Comparison of ENCODE assay signal across 27 cellular contexts in the genomic region with DNA sequence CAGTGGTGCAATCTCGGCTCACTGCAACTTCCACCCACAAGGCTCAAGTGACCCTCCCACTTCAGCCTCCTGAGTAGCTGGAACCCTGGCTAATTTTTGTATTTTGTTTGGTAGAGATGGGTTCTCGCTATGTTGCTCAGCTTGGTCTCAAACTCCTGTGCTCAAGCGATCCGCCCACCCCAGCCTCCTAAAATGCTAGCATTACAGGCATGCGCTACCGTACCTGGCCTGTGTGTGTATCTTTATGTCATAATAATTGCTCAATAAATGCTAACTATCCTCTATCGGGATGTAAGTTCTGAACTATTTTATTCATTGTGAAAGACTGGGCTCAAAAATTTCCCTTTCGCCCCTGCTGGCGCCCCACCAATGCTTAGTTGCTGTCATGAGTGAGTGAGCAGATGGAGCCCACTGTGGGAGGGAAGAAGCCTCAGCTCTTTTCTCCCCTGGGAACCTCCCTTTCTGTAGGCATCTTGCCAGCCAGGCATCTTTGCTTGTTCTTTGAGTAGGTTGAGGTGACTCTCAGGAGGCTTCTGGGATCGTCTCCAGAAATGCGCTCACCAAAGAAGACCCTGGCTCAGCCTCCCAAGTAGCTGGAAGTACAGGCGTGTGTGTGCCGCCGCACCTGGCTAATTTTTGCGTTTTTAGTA. TPM values are rescaled to one million over a fixed set of nuclear protein-coding genes. Genes with fewer than 3 reads are reported as not detected.
A peak's percentile ranks its signal among the peaks of the same experiment; 100 is the strongest.
DNase-seq lines count a peak whose midpoint lies in the region; ATAC-seq and TF ChIP-seq lines count a peak whose summit lies in the region.
"Had no signal": no experiment of that assay in that cellular context is flagged by ENCODE, and none has a peak within 500 bp of the region (broad histone marks: within the 10 kb centered on the region; RNA-seq: fewer than 3 reads in every experiment).

No MANE protein-coding gene starts in this region.

- DNase-seq in activated effector memory CD4-positive, alpha-beta T cell treated with anti-CD3 and anti-CD28 coated beads, Interleukin-2, amount 50 U/mL, for 16 hours = peak; percentile 13
- no peak for DNase-seq in activated effector memory CD4-positive, alpha-beta T cell treated with Interleukin-2 at 50 U/mL for 16 hours
- DNase-seq in fibroblast of mammary gland (ENCODE audit: low read depth) = peak; percentile 25
- DNase-seq in NOMO-1 treated with dmso at 0.1 percent for 144 hours (lab: John Stamatoyannopoulos, UW; ENCODE audit: unreplicated experiment) = no peak
- DNase-seq in chondrocyte (ENCODE audit: low spot score) = no peak
- DNase-seq: activated CD4-positive, alpha-beta T cell treated with anti-CD3 and anti-CD28 coated beads, Interleukin-2, amount 10 ng/mL, durations not matched to agents 24 days and 14 days; activated naive CD4-positive, alpha-beta T cell; activated naive CD8-positive, alpha-beta T cell treated with anti-CD3 and anti-CD28 coated beads, Interleukin-2, amount 50 U/mL, for 24 hours; BE2C; DMS53; erythroblast; HFFc6; KBM-7; left colon; NCI-H1092; NCI-H1694 treated with DMSO at 0.1 percent for 48 hours; NCI-H748 treated with DMSO at 0.1 percent for 48 hours; right cardiac atrium; SJCRH30; stimulated activated naive CD8-positive, alpha-beta T cell treated with anti-CD3 and anti-CD28 coated beads, Interleukin-15, Interleukin-2, amounts not matched to agents 100 U/mL and 50 U/mL, for 24 hours; SW 1271 had no signal

- peaks cover 0 to 9% (median 0%) of the 10 kb centered on the region in 3 donors for H3K9me3 Mint-ChIP-seq in IgD-negative memory B cell
- H3K9me3 Mint-ChIP-seq in chondrocyte (ENCODE audit: low read depth) = peaks cover 5% of the 10 kb centered on the region

- H3K4me1 Mint-ChIP-seq in IgD-negative memory B cell = peaks cover 27 to 47% (median 44%) of the 10 kb centered on the region in 3 donors
- peaks cover 55% of the 10 kb centered on the region for H3K4me1 Mint-ChIP-seq in chondrocyte (ENCODE audit: low read depth)

- H3K27ac Mint-ChIP-seq in IgD-negative memory B cell = peak overlapping the region in 2 of 3 donors; percentile 25 to 39
- H3K27ac Mint-ChIP-seq in chondrocyte (ENCODE audit: unreplicated experiment) = no peak overlapping the region
- H3K27ac Mint-ChIP-seq: activated CD4-positive, alpha-beta T cell treated with anti-CD3 and anti-CD28 coated beads, Interleukin-2, amount 10 ng/mL, durations not matched to agents 24 days and 14 days; activated naive CD8-positive, alpha-beta T cell treated with anti-CD3 and anti-CD28 coated beads, Interleukin-2, amount 50 U/mL, for 24 hours; GM23338; HFFc6; memory B cell had no signal

- H3K27me3 Mint-ChIP-seq in IgD-negative memory B cell (no peaks in the 10 kb centered on the region), chondrocyte (ENCODE audit: low read depth) (no peaks in the 10 kb centered on the region)
- H3K27me3 Mint-ChIP-seq: activated naive CD8-positive, alpha-beta T cell treated with anti-CD3 and anti-CD28 coated beads, Interleukin-2, amount 50 U/mL, for 24 hours; memory B cell had no signal

- ATAC-seq in HG02588 (IDR thresholded peaks at IDR 0.05; ENCODE audit: unreplicated experiment) = no peak
- ATAC-seq: activated naive CD8-positive, alpha-beta T cell treated with anti-CD3 and anti-CD28 coated beads, Interleukin-2, amount 50 U/mL, for 24 hours; GM23338; left colon; right cardiac atrium; stimulated activated naive CD8-positive, alpha-beta T cell treated with anti-CD3 and anti-CD28 coated beads, Interleukin-15, Interleukin-2, amounts not matched to agents 100 U/mL and 50 U/mL, for 24 hours had no signal

- H3K36me3 Mint-ChIP-seq in IgD-negative memory B cell = peaks cover 3% of the 10 kb centered on the region
- H3K36me3 Mint-ChIP-seq in chondrocyte (ENCODE audit: low read depth) = no peaks in the 10 kb centered on the region

- no peak overlapping the region for H3K4me3 ChIP-seq in fibroblast of mammary gland (ENCODE audit: control insufficient read depth, low read depth, low read length)
- H3K4me3 ChIP-seq: cardiac muscle cell, GM23338, SJCRH30, smooth muscle cell had no signal

- H3K4me3 Mint-ChIP-seq in IgD-negative memory B cell (peak overlapping the region in 1 of 4 donors; percentile 67), chondrocyte (ENCODE audit: unreplicated experiment) (no peak overlapping the region)
- H3K4me3 Mint-ChIP-seq: activated CD4-positive, alpha-beta T cell treated with anti-CD3 and anti-CD28 coated beads, Interleukin-2, amount 10 ng/mL, durations not matched to agents 24 days and 14 days; activated naive CD8-positive, alpha-beta T cell treated with anti-CD3 and anti-CD28 coated beads, Interleukin-2, amount 50 U/mL, for 24 hours; GM23338; HFFc6; memory B cell had no signal

- TF ChIP-seq CTCF in fibroblast of mammary gland (conservative IDR thresholded peaks at IDR 0.05; ENCODE audit: control insufficient read depth, insufficient read depth, low read depth, low read length) (no peak), chondrocyte (IDR thresholded peaks at IDR 0.05) (no peak)

RNA-seq across cellular contexts. Expression of gene CAMK1D, which starts 38.3 kb away (rescaled TPM):
- polyA plus RNA-seq in IgD-negative memory B cell = 41.4 TPM
- 31.2 to 36.3 TPM (median 34.7 TPM) in 3 replicates for total RNA-seq in chondrocyte

Comparison
In these comparisons a context has a peak if more than half of its experiments do, and no peak if none do; other contexts are left out.
1. DNase-seq: peak in activated effector memory CD4-positive, alpha-beta T cell treated with anti-CD3 and anti-CD28 coated beads, Interleukin-2, amount 50 U/mL, for 16 hours (single experiment) and fibroblast of mammary gland (single experiment); none in activated effector memory CD4-positive, alpha-beta T cell treated with Interleukin-2 at 50 U/mL for 16 hours (single experiment), NOMO-1 treated with dmso at 0.1 percent for 144 hours (single experiment) and chondrocyte (single experiment).